ENCODE assay signal across 17 cellular contexts in the genomic region with DNA sequence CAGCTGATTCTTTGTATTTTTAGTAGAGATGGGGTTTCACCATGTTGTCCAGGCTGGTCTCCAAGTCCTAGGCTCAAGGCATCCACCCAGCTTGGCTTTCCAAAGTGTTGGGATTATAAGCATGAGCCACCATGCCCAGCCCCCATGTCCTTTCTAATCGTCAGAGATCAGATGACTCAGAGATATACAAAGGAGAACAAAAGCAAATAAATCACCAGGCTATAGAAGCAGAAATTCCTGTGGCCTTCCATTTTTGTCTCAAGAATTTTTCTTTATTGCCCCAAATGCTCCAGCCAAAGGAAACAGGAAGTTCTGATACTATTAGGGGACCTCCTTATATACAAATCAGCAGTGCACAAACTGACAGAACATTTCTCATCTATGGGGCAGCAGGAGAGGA.
DNase-seq lines count a peak whose midpoint lies in the region; ATAC-seq, FAIRE-seq and TF ChIP-seq lines count a peak whose summit lies in the region.
"Had no signal": no experiment of that assay in that cellular context is flagged by ENCODE, and none has a peak within 500 bp of the region (broad histone marks: within the 10 kb centered on the region; RNA-seq: fewer than 3 reads in every experiment).

No MANE protein-coding gene starts in this region.

- H3K27ac ChIP-seq in gastroesophageal sphincter: no peak overlapping the region
- H3K27ac ChIP-seq: hepatocyte, ovary had no signal

- WGBS in gastroesophageal sphincter (ENCODE audit: low coverage in 1 of 2), 2 donors: 71 to 75% methylated on average over 1 of the region's 1 CpG

- no peak overlapping the region for H3K4me3 ChIP-seq in HFF-Myc (replicated peaks; ENCODE audit: low read depth, low read length)
- H3K4me3 ChIP-seq in astrocyte of the cerebellum (ENCODE audit: low read depth, low read length): no peak overlapping the region
- H3K4me3 ChIP-seq in foreskin fibroblast (ENCODE audit: low read depth in 1 of 2, low read length in 2 of 2): no peak overlapping the region
- H3K4me3 ChIP-seq in gastroesophageal sphincter: no peak overlapping the region
- H3K4me3 ChIP-seq: hepatocyte, ovary had no signal

- no peak for TF ChIP-seq EP300 in gastroesophageal sphincter (IDR thresholded peaks at IDR 0.05)

- FAIRE-seq in H54 (lab: Jason Lieb, UNC): no peak
- FAIRE-seq: A204.1 had no signal

- peak; percentile 91 for DNase-seq in A172 (ENCODE audit: low spot score)
- peak; percentile 26 for DNase-seq in HFF-Myc (ENCODE audit: extremely low read depth, low read depth)
- DNase-seq in astrocyte of the cerebellum (ENCODE audit: low read depth): peak; percentile 57
- DNase-seq in foreskin fibroblast: peak; percentile 81
- no peak for DNase-seq in H54 (ENCODE audit: insufficient read length, low spot score)
- DNase-seq in SIG-M5 treated with dmso at 0.1 percent for 504 hours (lab: John Stamatoyannopoulos, UW; ENCODE audit: unreplicated experiment): no peak
- DNase-seq: activated CD4-positive, alpha-beta T cell treated with anti-CD3 and anti-CD28 coated beads for 4 hours; activated naive CD4-positive, alpha-beta T cell treated with anti-CD3 and anti-CD28 coated beads, Interleukin-2, amount 10 ng/mL, durations not matched to agents 7 days and 5 days; CD8-positive, alpha-beta memory T cell; central memory CD4-positive, alpha-beta T cell; left cardiac atrium; ovary; stimulated activated CD4-positive, alpha-beta T cell treated with anti-CD3 and anti-CD28 coated beads, Interleukin-12 subunit alpha, Interleukin-12 subunit beta, amount 100 ng/mL, for 4 hours had no signal

- H3K9me3 ChIP-seq in gastroesophageal sphincter: peaks cover 0 to 17% (median 0%) of the 10 kb centered on the region in 3 donors
- H3K9me3 ChIP-seq: ovary had no signal

- TF ChIP-seq POLR2A in H54 (IDR thresholded peaks at IDR 0.05; ENCODE audit: low read depth, low read length): no peak
- TF ChIP-seq POLR2A in gastroesophageal sphincter (IDR thresholded peaks at IDR 0.05): no peak

- in situ Hi-C loops in astrocyte of the cerebellum (cut with HindIII; ENCODE audit: low sequenced_read_pairs): no loop called here

- H3K4me1 ChIP-seq in gastroesophageal sphincter: no peaks in the 10 kb centered on the region

- ATAC-seq in GM18502 (IDR thresholded peaks at IDR 0.05; ENCODE audit: poor library complexity, unreplicated experiment) (no peak), gastroesophageal sphincter (no peak)
- ATAC-seq: left cardiac atrium had no signal

- no peaks in the 10 kb centered on the region for H3K27me3 ChIP-seq in gastroesophageal sphincter
- H3K27me3 ChIP-seq: hepatocyte, ovary had no signal

- TF ChIP-seq CTCF in HFF-Myc (IDR thresholded peaks at IDR 0.05; ENCODE audit: low read depth, low read length, missing control alignments) (no peak), astrocyte of the cerebellum (IDR thresholded peaks at IDR 0.05; ENCODE audit: low read depth, low read length, missing control alignments) (no peak), foreskin fibroblast (IDR thresholded peaks at IDR 0.05; ENCODE audit: low read depth, low read length) (no peak), gastroesophageal sphincter (IDR thresholded peaks at IDR 0.05) (no peak)

- H3K36me3 ChIP-seq in gastroesophageal sphincter: no peaks in the 10 kb centered on the region
- H3K36me3 ChIP-seq: ovary had no signal

Comparison
In these comparisons a context has a peak if more than half of its experiments do, and no peak if none do; other contexts are left out.
1. DNase-seq: peak in A172 (single experiment), HFF-Myc (single experiment), astrocyte of the cerebellum (single experiment) and foreskin fibroblast (2 of 2); none in H54 (single experiment) and SIG-M5 treated with dmso at 0.1 percent for 504 hours (single experiment).